Comparison of ENCODE assay signal across 1 cellular context in the genomic region with DNA sequence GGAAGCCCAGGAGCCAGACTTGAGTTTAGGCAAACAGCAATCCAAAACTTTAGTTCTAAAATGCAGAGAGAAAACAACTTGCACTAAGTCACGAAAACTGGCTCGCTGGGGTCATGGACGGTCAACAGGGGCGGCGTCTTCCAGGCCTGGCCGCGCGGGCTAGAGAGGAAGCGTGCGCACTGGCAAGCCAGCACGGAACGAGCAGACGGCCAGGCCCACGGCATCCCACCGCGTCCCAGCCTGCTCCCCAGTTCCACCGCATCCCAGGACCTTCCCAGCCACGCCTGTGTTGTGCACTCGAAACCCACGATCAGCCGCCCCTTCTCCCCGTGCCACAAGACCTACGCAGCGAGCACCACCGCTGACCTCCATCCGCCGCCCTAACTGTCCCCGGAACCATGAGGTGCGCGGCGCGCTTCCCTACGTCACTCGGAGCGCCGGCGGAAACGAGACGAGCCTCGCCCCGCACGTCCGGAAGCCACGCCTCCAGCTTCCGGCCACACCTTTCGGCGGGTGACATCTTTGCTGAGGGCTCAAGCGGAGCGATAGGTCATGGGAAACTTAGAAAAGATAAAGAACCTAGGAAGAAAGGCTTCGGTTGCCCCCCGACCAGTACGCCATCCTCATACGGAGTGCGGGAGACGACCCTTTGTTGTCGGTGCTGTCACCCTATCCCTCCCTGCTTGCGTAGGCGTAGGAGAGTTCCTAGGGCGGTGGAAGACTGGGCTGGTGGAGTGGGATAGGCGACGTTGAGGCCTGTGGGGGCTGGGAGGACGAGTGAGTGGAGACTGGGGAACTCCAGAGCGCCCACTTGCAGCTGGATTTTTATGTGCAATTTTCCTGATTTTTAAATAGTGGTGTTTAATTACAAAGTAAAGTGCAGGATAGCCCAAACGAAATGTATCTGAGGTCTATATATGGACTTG.
A peak's percentile ranks its signal among the peaks of the same experiment; 100 is the strongest.
TF ChIP-seq lines count a peak whose summit lies in the region.

A gene (minus strand): TSS at position 400 of the 926 bp plus-strand sequence. CDS start 2,460 bp downstream, outside the sequence.

TF ChIP-seq in HepG2, 621 proteins besides CTCF, POLR2A, EP300 and RAD21 (continued from another document and continues in another):
- TF ChIP-seq, protein P1, sequence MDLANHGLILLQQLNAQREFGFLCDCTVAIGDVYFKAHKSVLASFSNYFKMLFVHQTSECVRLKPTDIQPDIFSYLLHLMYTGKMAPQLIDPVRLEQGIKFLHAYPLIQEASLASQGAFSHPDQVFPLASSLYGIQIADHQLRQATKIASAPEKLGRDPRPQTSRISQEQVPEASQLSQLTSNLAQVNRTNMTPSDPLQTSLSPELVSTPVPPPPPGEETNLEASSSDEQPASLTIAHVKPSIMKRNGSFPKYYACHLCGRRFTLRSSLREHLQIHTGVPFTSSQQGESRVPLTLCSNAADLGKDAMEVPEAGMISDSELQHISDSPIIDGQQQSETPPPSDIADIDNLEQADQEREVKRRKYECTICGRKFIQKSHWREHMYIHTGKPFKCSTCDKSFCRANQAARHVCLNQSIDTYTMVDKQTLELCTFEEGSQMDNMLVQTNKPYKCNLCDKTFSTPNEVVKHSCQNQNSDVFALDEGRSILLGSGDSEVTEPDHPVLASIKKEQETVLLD (CRISPR knock-in tag; IDR thresholded peaks at IDR 0.05; ENCODE audit: low read depth) = peak; percentile 81
- TF ChIP-seq, protein P2, sequence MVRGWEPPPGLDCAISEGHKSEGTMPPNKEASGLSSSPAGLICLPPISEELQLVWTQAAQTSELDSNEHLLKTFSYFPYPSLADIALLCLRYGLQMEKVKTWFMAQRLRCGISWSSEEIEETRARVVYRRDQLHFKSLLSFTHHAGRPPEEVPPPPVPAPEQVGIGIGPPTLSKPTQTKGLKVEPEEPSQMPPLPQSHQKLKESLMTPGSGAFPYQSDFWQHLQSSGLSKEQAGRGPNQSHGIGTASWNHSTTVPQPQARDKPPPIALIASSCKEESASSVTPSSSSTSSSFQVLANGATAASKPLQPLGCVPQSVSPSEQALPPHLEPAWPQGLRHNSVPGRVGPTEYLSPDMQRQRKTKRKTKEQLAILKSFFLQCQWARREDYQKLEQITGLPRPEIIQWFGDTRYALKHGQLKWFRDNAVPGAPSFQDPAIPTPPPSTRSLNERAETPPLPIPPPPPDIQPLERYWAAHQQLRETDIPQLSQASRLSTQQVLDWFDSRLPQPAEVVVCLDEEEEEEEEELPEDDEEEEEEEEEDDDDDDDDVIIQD (CRISPR knock-in tag; IDR thresholded peaks at IDR 0.05; ENCODE audit: low read depth) = peak; percentile 65
- no peak for TF ChIP-seq HHEX (CRISPR knock-in tag; IDR thresholded peaks at IDR 0.05)
- TF ChIP-seq ZNF136 (CRISPR knock-in tag; IDR thresholded peaks at IDR 0.05; ENCODE audit: low read depth) = peak; percentile 91
- TF ChIP-seq, protein P3, sequence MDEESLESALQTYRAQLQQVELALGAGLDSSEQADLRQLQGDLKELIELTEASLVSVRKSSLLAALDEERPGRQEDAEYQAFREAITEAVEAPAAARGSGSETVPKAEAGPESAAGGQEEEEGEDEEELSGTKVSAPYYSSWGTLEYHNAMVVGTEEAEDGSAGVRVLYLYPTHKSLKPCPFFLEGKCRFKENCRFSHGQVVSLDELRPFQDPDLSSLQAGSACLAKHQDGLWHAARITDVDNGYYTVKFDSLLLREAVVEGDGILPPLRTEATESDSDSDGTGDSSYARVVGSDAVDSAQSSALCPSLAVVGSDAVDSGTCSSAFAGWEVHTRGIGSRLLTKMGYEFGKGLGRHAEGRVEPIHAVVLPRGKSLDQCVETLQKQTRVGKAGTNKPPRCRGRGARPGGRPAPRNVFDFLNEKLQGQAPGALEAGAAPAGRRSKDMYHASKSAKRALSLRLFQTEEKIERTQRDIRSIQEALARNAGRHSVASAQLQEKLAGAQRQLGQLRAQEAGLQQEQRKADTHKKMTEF (CRISPR knock-in tag; IDR thresholded peaks at IDR 0.05) = peak; percentile 93
- TF ChIP-seq, protein P4, sequence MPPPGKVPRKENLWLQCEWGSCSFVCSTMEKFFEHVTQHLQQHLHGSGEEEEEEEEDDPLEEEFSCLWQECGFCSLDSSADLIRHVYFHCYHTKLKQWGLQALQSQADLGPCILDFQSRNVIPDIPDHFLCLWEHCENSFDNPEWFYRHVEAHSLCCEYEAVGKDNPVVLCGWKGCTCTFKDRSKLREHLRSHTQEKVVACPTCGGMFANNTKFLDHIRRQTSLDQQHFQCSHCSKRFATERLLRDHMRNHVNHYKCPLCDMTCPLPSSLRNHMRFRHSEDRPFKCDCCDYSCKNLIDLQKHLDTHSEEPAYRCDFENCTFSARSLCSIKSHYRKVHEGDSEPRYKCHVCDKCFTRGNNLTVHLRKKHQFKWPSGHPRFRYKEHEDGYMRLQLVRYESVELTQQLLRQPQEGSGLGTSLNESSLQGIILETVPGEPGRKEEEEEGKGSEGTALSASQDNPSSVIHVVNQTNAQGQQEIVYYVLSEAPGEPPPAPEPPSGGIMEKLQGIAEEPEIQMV (CRISPR knock-in tag; IDR thresholded peaks at IDR 0.05; ENCODE audit: low read depth) = peak; percentile 78
- peak; percentile 80 for TF ChIP-seq ZNF317 (CRISPR knock-in tag; IDR thresholded peaks at IDR 0.05)
- no peak for TF ChIP-seq SMARCC2 (IDR thresholded peaks at IDR 0.05)
- TF ChIP-seq, protein P5, sequence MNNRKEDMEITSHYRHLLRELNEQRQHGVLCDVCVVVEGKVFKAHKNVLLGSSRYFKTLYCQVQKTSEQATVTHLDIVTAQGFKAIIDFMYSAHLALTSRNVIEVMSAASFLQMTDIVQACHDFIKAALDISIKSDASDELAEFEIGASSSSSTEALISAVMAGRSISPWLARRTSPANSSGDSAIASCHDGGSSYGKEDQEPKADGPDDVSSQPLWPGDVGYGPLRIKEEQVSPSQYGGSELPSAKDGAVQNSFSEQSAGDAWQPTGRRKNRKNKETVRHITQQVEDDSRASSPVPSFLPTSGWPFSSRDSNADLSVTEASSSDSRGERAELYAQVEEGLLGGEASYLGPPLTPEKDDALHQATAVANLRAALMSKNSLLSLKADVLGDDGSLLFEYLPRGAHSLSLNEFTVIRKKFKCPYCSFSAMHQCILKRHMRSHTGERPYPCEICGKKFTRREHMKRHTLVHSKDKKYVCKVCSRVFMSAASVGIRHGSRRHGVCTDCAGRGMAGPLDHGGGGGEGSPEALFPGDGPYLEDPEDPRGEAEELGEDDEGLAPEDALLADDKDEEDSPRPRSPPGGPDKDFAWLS (CRISPR knock-in tag; IDR thresholded peaks at IDR 0.05; ENCODE audit: borderline replicate concordance) = 0 out of 2 replicates have a peak, but pooled peaks have one; percentile 77
- no peak for TF ChIP-seq U2AF2 (IDR thresholded peaks at IDR 0.05; ENCODE audit: low read depth, low read length)
- TF ChIP-seq, protein P6, sequence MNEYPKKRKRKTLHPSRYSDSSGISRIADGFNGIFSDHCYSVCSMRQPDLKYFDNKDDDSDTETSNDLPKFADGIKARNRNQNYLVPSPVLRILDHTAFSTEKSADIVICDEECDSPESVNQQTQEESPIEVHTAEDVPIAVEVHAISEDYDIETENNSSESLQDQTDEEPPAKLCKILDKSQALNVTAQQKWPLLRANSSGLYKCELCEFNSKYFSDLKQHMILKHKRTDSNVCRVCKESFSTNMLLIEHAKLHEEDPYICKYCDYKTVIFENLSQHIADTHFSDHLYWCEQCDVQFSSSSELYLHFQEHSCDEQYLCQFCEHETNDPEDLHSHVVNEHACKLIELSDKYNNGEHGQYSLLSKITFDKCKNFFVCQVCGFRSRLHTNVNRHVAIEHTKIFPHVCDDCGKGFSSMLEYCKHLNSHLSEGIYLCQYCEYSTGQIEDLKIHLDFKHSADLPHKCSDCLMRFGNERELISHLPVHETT (CRISPR knock-in tag; conservative IDR thresholded peaks at IDR 0.05) = peak; percentile 73; the same call in 1 of the 2 replicates
- TF ChIP-seq ZFAT (CRISPR knock-in tag; conservative IDR thresholded peaks at IDR 0.05) = 0 out of 2 replicates have a peak, but pooled peaks have one; percentile 48
- TF ChIP-seq STAT5B (CRISPR knock-in tag; IDR thresholded peaks at IDR 0.05) = no peak
- peak; percentile 52; the same call in 1 of the 2 replicates for TF ChIP-seq GZF1 (CRISPR knock-in tag; IDR thresholded peaks at IDR 0.05)
- no peak; the same call in 1 of the 2 replicates for TF ChIP-seq CHD4 (IDR thresholded peaks at IDR 0.05; ENCODE audit: borderline replicate concordance, low read length)
- peak; percentile 58 for TF ChIP-seq GATAD2A (CRISPR knock-in tag; IDR thresholded peaks at IDR 0.05)
- TF ChIP-seq, protein P7, sequence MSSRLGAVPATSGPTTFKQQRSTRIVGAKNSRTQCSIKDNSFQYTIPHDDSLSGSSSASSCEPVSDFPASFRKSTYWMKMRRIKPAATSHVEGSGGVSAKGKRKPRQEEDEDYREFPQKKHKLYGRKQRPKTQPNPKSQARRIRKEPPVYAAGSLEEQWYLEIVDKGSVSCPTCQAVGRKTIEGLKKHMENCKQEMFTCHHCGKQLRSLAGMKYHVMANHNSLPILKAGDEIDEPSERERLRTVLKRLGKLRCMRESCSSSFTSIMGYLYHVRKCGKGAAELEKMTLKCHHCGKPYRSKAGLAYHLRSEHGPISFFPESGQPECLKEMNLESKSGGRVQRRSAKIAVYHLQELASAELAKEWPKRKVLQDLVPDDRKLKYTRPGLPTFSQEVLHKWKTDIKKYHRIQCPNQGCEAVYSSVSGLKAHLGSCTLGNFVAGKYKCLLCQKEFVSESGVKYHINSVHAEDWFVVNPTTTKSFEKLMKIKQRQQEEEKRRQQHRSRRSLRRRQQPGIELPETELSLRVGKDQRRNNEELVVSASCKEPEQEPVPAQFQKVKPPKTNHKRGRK (CRISPR knock-in tag; IDR thresholded peaks at IDR 0.05) = no peak
- 0 out of 2 replicates have a peak, but pooled peaks have one; percentile 61 for TF ChIP-seq ZBTB21 (CRISPR knock-in tag; IDR thresholded peaks at IDR 0.05)
- TF ChIP-seq, protein P8, sequence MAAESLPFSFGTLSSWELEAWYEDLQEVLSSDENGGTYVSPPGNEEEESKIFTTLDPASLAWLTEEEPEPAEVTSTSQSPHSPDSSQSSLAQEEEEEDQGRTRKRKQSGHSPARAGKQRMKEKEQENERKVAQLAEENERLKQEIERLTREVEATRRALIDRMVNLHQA (CRISPR knock-in tag; IDR thresholded peaks at IDR 0.05) = no peak
- peak; percentile 75; the same call in 1 of the 2 replicates for TF ChIP-seq REPIN1 (CRISPR knock-in tag; IDR thresholded peaks at IDR 0.05; ENCODE audit: borderline replicate concordance, low read depth)
- TF ChIP-seq HOXA9 (CRISPR knock-in tag; IDR thresholded peaks at IDR 0.05; ENCODE audit: borderline replicate concordance) = 0 out of 2 replicates have a peak, but pooled peaks have one; percentile 77
- no peak for TF ChIP-seq ZNF879 (CRISPR knock-in tag; IDR thresholded peaks at IDR 0.05)
- no peak for TF ChIP-seq SRSF4 (IDR thresholded peaks at IDR 0.05; ENCODE audit: low read depth, low read length, poor library complexity, severe bottlenecking)
- TF ChIP-seq ZNF160 (CRISPR knock-in tag; IDR thresholded peaks at IDR 0.05) = peak; percentile 91; the same call in 1 of the 2 replicates
- TF ChIP-seq MTF1 (CRISPR knock-in tag; IDR thresholded peaks at IDR 0.05) = 0 out of 2 replicates have a peak, but pooled peaks have one; percentile 59
- peak; percentile 83; the same call in 1 of the 2 replicates for TF ChIP-seq IRF2 (CRISPR knock-in tag; IDR thresholded peaks at IDR 0.05)
- peak; percentile 84; the same call in 1 of the 2 replicates for TF ChIP-seq RNF2 (conservative IDR thresholded peaks at IDR 0.05; ENCODE audit: low read depth)
- peak; percentile 88 for TF ChIP-seq BORCS8-MEF2B (CRISPR knock-in tag; IDR thresholded peaks at IDR 0.05)
- TF ChIP-seq ZNF775 (CRISPR knock-in tag; IDR thresholded peaks at IDR 0.05; ENCODE audit: borderline replicate concordance) = no peak
- no peak for TF ChIP-seq ZKSCAN5 (CRISPR knock-in tag; IDR thresholded peaks at IDR 0.05)
- no peak for TF ChIP-seq ZNF720 (CRISPR knock-in tag; IDR thresholded peaks at IDR 0.05)
- TF ChIP-seq, protein P9, sequence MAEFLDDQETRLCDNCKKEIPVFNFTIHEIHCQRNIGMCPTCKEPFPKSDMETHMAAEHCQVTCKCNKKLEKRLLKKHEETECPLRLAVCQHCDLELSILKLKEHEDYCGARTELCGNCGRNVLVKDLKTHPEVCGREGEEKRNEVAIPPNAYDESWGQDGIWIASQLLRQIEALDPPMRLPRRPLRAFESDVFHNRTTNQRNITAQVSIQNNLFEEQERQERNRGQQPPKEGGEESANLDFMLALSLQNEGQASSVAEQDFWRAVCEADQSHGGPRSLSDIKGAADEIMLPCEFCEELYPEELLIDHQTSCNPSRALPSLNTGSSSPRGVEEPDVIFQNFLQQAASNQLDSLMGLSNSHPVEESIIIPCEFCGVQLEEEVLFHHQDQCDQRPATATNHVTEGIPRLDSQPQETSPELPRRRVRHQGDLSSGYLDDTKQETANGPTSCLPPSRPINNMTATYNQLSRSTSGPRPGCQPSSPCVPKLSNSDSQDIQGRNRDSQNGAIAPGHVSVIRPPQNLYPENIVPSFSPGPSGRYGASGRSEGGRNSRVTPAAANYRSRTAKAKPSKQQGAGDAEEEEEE (CRISPR knock-in tag; IDR thresholded peaks at IDR 0.05; ENCODE audit: borderline replicate concordance) = 0 out of 2 replicates have a peak, but pooled peaks have one; percentile 57
- TF ChIP-seq, protein P10, sequence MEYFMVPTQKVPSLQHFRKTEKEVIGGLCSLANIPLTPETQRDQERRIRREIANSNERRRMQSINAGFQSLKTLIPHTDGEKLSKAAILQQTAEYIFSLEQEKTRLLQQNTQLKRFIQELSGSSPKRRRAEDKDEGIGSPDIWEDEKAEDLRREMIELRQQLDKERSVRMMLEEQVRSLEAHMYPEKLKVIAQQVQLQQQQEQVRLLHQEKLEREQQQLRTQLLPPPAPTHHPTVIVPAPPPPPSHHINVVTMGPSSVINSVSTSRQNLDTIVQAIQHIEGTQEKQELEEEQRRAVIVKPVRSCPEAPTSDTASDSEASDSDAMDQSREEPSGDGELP (IDR thresholded peaks at IDR 0.05; ENCODE audit: borderline replicate concordance, low read depth) = peak; percentile 55; the same call in 1 of the 2 replicates
- no peak for TF ChIP-seq RFX3 (CRISPR knock-in tag; IDR thresholded peaks at IDR 0.05)
- TF ChIP-seq, protein P11, sequence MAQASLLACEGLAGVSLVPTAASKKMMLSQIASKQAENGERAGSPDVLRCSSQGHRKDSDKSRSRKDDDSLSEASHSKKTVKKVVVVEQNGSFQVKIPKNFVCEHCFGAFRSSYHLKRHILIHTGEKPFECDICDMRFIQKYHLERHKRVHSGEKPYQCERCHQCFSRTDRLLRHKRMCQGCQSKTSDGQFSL (CRISPR knock-in tag; IDR thresholded peaks at IDR 0.05) = peak; percentile 54; the same call in 1 of the 2 replicates
- peak; percentile 74 for TF ChIP-seq JARID2 (CRISPR knock-in tag; IDR thresholded peaks at IDR 0.05; ENCODE audit: insufficient replicate concordance)
- TF ChIP-seq ZNF570 (CRISPR knock-in tag; IDR thresholded peaks at IDR 0.05; ENCODE audit: borderline replicate concordance) = no peak
- peak; percentile 90 for TF ChIP-seq CHCHD3 (CRISPR knock-in tag; IDR thresholded peaks at IDR 0.05)
- TF ChIP-seq, protein P12, sequence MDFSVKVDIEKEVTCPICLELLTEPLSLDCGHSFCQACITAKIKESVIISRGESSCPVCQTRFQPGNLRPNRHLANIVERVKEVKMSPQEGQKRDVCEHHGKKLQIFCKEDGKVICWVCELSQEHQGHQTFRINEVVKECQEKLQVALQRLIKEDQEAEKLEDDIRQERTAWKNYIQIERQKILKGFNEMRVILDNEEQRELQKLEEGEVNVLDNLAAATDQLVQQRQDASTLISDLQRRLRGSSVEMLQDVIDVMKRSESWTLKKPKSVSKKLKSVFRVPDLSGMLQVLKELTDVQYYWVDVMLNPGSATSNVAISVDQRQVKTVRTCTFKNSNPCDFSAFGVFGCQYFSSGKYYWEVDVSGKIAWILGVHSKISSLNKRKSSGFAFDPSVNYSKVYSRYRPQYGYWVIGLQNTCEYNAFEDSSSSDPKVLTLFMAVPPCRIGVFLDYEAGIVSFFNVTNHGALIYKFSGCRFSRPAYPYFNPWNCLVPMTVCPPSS (IDR thresholded peaks at IDR 0.05) = no peak
- TF ChIP-seq TAF1 (CRISPR knock-in tag; IDR thresholded peaks at IDR 0.05) = peak; percentile 98
- peak; percentile 99 for TF ChIP-seq SPEN (CRISPR knock-in tag; IDR thresholded peaks at IDR 0.05; ENCODE audit: low read depth)
- no peak for TF ChIP-seq MTA3 (CRISPR knock-in tag; IDR thresholded peaks at IDR 0.05)
- TF ChIP-seq HOXA3 (CRISPR knock-in tag; IDR thresholded peaks at IDR 0.05) = peak; percentile 98
